19 cellular contexts compared by ENCODE assay signal in the genomic region with DNA sequence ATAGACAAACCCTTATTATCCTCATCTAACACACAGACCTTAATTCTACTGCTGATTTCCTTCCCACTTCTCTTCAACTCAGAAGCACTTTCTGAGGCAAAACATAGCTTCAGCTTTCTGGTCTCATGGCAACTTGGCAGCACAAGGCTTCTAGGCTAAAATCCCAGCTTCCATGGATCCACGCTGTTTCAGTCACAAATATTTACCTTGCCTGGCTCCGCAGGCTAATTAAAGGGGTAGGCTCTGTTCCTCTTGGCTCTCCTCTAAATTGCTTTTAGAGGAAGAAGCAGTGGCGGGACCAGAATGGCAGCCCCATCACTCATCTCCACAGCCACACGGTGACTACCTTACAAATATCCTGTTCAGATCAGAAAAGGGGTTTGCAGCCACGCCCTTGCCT.
A peak's percentile ranks its signal among the peaks of the same experiment; 100 is the strongest.
DNase-seq lines count a peak whose midpoint lies in the region; ATAC-seq and TF ChIP-seq lines count a peak whose summit lies in the region.
"Had no signal": no experiment of that assay in that cellular context is flagged by ENCODE, and none has a peak within 500 bp of the region (broad histone marks: within the 10 kb centered on the region; RNA-seq: fewer than 3 reads in every experiment).

No MANE protein-coding gene starts in this region.

- TF ChIP-seq CTCF in Caco-2 (IDR thresholded peaks at IDR 0.05; ENCODE audit: insufficient read depth in 1 of 2, low read depth in 1 of 2, low read length in 1 of 2, severe bottlenecking in 1 of 2, unreplicated experiment in 1 of 2) (no peak), breast epithelium (IDR thresholded peaks at IDR 0.05) (no peak), mucosa of descending colon (IDR thresholded peaks at IDR 0.05) (no peak), sigmoid colon (IDR thresholded peaks at IDR 0.05) (no peak), glutamatergic neuron (IDR thresholded peaks at IDR 0.05; ENCODE audit: partially characterized antibody, unreplicated experiment) (no peak)

- ATAC-seq in mucosa of descending colon (peak; percentile 54), HG03439 (IDR thresholded peaks at IDR 0.05; ENCODE audit: unreplicated experiment) (no peak)
- ATAC-seq: psoas muscle had no signal

- DNase-seq in Caco-2 (no peak), NCI-H2081 (lab: John Stamatoyannopoulos, UW) (peak; percentile 92 to 98), breast epithelium (ENCODE audit: low spot score in 2 of 2) (no peak), mucosa of descending colon (peak in 1 of 3 donors; percentile 37), sigmoid colon (no peak), glutamatergic neuron (no peak)
- DNase-seq in stimulated activated CD4-positive, alpha-beta T cell treated with anti-CD3 and anti-CD28 coated beads, Interleukin-4, amount 100 ng/mL, for 1 hour: no peak
- DNase-seq: activated CD4-positive, alpha-beta T cell treated with anti-CD3 and anti-CD28 coated beads for 4 hours; amniotic stem cell; cortex of kidney; KBM-7; NCI-H526; psoas muscle; stimulated activated CD8-positive, alpha-beta memory T cell treated with anti-CD3 and anti-CD28 coated beads, Interleukin-4, amount 100 ng/mL, for 48 hours; T-helper 2 cell; uterus had no signal

- BruUV-seq in Caco-2 (replicated peaks; lab: Mats Ljungman, UMichigan): no TSS peak

- TF ChIP-seq POLR2A in breast epithelium (IDR thresholded peaks at IDR 0.05): no peak
- TF ChIP-seq POLR2A in sigmoid colon (IDR thresholded peaks at IDR 0.05): no peak

- H3K9me3 Mint-ChIP-seq in Caco-2 (ENCODE audit: unreplicated experiment): peaks cover 23% of the 10 kb centered on the region
- H3K9me3 Mint-ChIP-seq in glutamatergic neuron (ENCODE audit: unreplicated experiment): peaks cover 7% of the 10 kb centered on the region

- peak overlapping the region; percentile 80 for H3K27ac Mint-ChIP-seq in Caco-2 (ENCODE audit: unreplicated experiment)
- H3K27ac Mint-ChIP-seq in glutamatergic neuron (ENCODE audit: unreplicated experiment): no peak overlapping the region
- H3K27ac Mint-ChIP-seq: B cell had no signal

- TF ChIP-seq EP300 in sigmoid colon (IDR thresholded peaks at IDR 0.05): no peak

- peaks cover 32% of the 10 kb centered on the region for H3K4me1 Mint-ChIP-seq in Caco-2 (ENCODE audit: low read depth, unreplicated experiment)
- no peaks in the 10 kb centered on the region for H3K4me1 Mint-ChIP-seq in glutamatergic neuron (ENCODE audit: low read depth, unreplicated experiment)
- H3K4me1 Mint-ChIP-seq: B cell had no signal

- H3K27ac ChIP-seq in breast epithelium (peak overlapping the region; percentile 43 to 68), sigmoid colon (peak overlapping the region in 2 of 4 donors; percentile 12 to 69)
- H3K27ac ChIP-seq: psoas muscle, RWPE1, uterus had no signal

- H3K9me3 ChIP-seq in Caco-2 (peaks cover 32% of the 10 kb centered on the region), breast epithelium (peaks cover 0 to 11% of the 10 kb centered on the region in 2 donors), mucosa of descending colon (no peaks in the 10 kb centered on the region), sigmoid colon (no peaks in the 10 kb centered on the region)
- H3K9me3 ChIP-seq: psoas muscle had no signal

- CTCF ChIA-PET in Caco-2 (lab: Charles Lee): no interaction called here

- peaks cover 31% of the 10 kb centered on the region for H3K4me1 ChIP-seq in Caco-2
- no peaks in the 10 kb centered on the region for H3K4me1 ChIP-seq in breast epithelium
- H3K4me1 ChIP-seq in mucosa of descending colon (ENCODE audit: low read depth): peaks cover 21% of the 10 kb centered on the region
- H3K4me1 ChIP-seq in sigmoid colon: peaks cover 0 to 14% (median 13%) of the 10 kb centered on the region in 4 donors
- H3K4me1 ChIP-seq: psoas muscle, uterus had no signal

- H3K36me3 ChIP-seq in Caco-2 (ENCODE audit: control insufficient read depth, insufficient read depth, low read length): no peaks in the 10 kb centered on the region; the same call in 1 of the 2 replicates
- H3K36me3 ChIP-seq in breast epithelium: no peaks in the 10 kb centered on the region
- H3K36me3 ChIP-seq in mucosa of descending colon (ENCODE audit: low read depth): no peaks in the 10 kb centered on the region
- H3K36me3 ChIP-seq in sigmoid colon: no peaks in the 10 kb centered on the region
- H3K36me3 ChIP-seq: uterus had no signal

- POLR2A ChIA-PET in Caco-2 (lab: Charles Lee): no interaction called here

- intact Hi-C loops in Caco-2 (cut with micrococcal nuclease; ENCODE audit: unreplicated experiment) (no loop called here), breast epithelium (cut with DNase I; ENCODE audit: low total_unique reads) (no loop called here), mucosa of descending colon (cut with DNase I, micrococcal nuclease) (no loop called here), sigmoid colon (cut with DNase I) (no loop called here)

- H3K27me3 Mint-ChIP-seq in Caco-2 (ENCODE audit: insufficient read depth, unreplicated experiment) (no peaks in the 10 kb centered on the region), glutamatergic neuron (ENCODE audit: unreplicated experiment) (peaks cover 6% of the 10 kb centered on the region)
- H3K27me3 Mint-ChIP-seq: B cell had no signal

- WGBS in sigmoid colon, 2 donors: 8 to 32% methylated on average over 5 of the region's 5 CpGs

- H3K4me3 ChIP-seq in Caco-2 (ENCODE audit: low read depth, low read length) (no peak overlapping the region), breast epithelium (no peak overlapping the region), mucosa of descending colon (no peak overlapping the region), sigmoid colon (no peak overlapping the region)
- H3K4me3 ChIP-seq: psoas muscle, uterus had no signal

- H3K36me3 Mint-ChIP-seq in Caco-2 (ENCODE audit: insufficient read depth, unreplicated experiment): peaks cover 16% of the 10 kb centered on the region
- H3K36me3 Mint-ChIP-seq in glutamatergic neuron (ENCODE audit: unreplicated experiment): peaks cover 6% of the 10 kb centered on the region

- H3K27me3 ChIP-seq in Caco-2 (replicated peaks; ENCODE audit: control insufficient read depth, insufficient read depth, low read length) (no peaks in the 10 kb centered on the region), breast epithelium (no peaks in the 10 kb centered on the region), sigmoid colon (no peaks in the 10 kb centered on the region)
- H3K27me3 ChIP-seq: uterus had no signal

- H3K4me3 Mint-ChIP-seq in Caco-2 (ENCODE audit: unreplicated experiment) (peak overlapping the region; percentile 41), glutamatergic neuron (ENCODE audit: unreplicated experiment) (no peak overlapping the region)
- H3K4me3 Mint-ChIP-seq: B cell had no signal

Comparison
In these comparisons a context has a peak if more than half of its experiments do, and no peak if none do; other contexts are left out.
1. DNase-seq: peak in NCI-H2081 (2 of 2); none in Caco-2 (0 of 2), breast epithelium (0 of 2), stimulated activated CD4-positive, alpha-beta T cell treated with anti-CD3 and anti-CD28 coated beads, Interleukin-4, amount 100 ng/mL, for 1 hour (single experiment), sigmoid colon (single experiment) and glutamatergic neuron (single experiment).